In the genomic region with DNA sequence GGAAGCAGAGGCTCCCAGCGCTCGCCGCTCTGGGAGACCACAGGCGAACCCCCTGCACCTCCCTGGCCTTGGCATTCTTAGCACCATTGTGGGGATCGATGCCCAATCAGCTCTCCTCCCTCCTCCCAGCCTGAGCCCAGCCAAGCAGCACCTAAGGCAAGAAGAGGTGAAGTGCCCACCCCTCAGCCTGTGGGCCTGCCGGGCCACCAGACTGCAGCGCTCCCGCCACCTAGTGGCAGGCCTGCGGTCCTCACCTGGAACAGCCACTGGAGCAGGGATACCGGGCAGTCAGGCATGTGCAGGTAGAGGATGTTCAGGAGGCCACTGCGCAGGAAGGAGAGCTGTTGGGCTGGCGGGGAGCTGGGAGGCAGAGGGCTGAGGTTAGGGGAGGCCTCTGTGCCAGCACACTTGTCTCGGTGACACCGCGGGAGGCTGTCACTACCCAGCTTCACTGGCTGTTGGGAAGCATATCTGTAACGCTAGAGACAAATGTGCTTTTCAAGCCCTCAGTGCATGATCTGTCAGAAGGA, we compare ENCODE assay signal across 9 cellular contexts. TPM values are rescaled to one million over a fixed set of nuclear protein-coding genes. Genes with fewer than 3 reads are reported as not detected.
A peak's percentile ranks its signal among the peaks of the same experiment; 100 is the strongest.
DNase-seq lines count a peak whose midpoint lies in the region; ATAC-seq and FAIRE-seq lines count a peak whose summit lies in the region.
"Had no signal": no experiment of that assay in that cellular context is flagged by ENCODE, and none has a peak within 500 bp of the region (broad histone marks: within the 10 kb centered on the region; RNA-seq: fewer than 3 reads in every experiment).

No MANE protein-coding gene starts in this region.

- no peak overlapping the region for H3K4me3 ChIP-seq in aorta (ENCODE audit: low read length in 2 of 2)

- no peaks in the 10 kb centered on the region for H3K36me3 Mint-ChIP-seq in activated naive CD8-positive, alpha-beta T cell treated with anti-CD3 and anti-CD28 coated beads, Interleukin-2, amount 50 U/mL, for 24 hours (ENCODE audit: low read depth)

- H3K27ac ChIP-seq in aorta (ENCODE audit: low read depth in 1 of 2, low read length in 2 of 2) = no peak overlapping the region

- peak; percentile 89 for ATAC-seq in activated naive CD8-positive, alpha-beta T cell treated with anti-CD3 and anti-CD28 coated beads, Interleukin-2, amount 50 U/mL, for 24 hours
- ATAC-seq in left cardiac atrium (peak; percentile 84 to 88), aorta (ENCODE audit: low FRiP score) (peak; percentile 86)

- no peaks in the 10 kb centered on the region for H3K27me3 Mint-ChIP-seq in activated naive CD8-positive, alpha-beta T cell treated with anti-CD3 and anti-CD28 coated beads, Interleukin-2, amount 50 U/mL, for 24 hours

- no peaks in the 10 kb centered on the region for H3K27me3 ChIP-seq in aorta (ENCODE audit: control insufficient read depth in 1 of 2, insufficient read depth in 2 of 2, low read length in 1 of 2)

- FAIRE-seq in GM18507 (lab: Jason Lieb, UNC) = peak; percentile 72

- H3K9me3 Mint-ChIP-seq in activated naive CD8-positive, alpha-beta T cell treated with anti-CD3 and anti-CD28 coated beads, Interleukin-2, amount 50 U/mL, for 24 hours = no peaks in the 10 kb centered on the region

- H3K9me3 ChIP-seq in aorta (ENCODE audit: control insufficient read depth, low read length) = no peaks in the 10 kb centered on the region

- WGBS in aorta, 2 donors = 25 to 27% methylated on average over 16 of the region's 16 CpGs

- H3K27ac Mint-ChIP-seq in activated naive CD8-positive, alpha-beta T cell treated with anti-CD3 and anti-CD28 coated beads, Interleukin-2, amount 50 U/mL, for 24 hours = no peak overlapping the region

- no peaks in the 10 kb centered on the region for H3K36me3 ChIP-seq in aorta (ENCODE audit: control insufficient read depth in 1 of 2, insufficient read depth in 2 of 2, low read length in 1 of 2)

- H3K4me1 Mint-ChIP-seq in activated naive CD8-positive, alpha-beta T cell treated with anti-CD3 and anti-CD28 coated beads, Interleukin-2, amount 50 U/mL, for 24 hours = peaks cover 15% of the 10 kb centered on the region

- H3K4me3 Mint-ChIP-seq in activated naive CD8-positive, alpha-beta T cell treated with anti-CD3 and anti-CD28 coated beads, Interleukin-2, amount 50 U/mL, for 24 hours = no peak overlapping the region

- intact Hi-C loops in left cardiac atrium (cut with DNase I) (loop anchor here (2.0 to 5.0 kb wide), 3 partner anchors 42 to 94 kb away; a partner anchor contains a TSS), aorta (cut with DNase I) (loop anchor here (1.0 to 5.0 kb wide), 3 partner anchors 44 to 92 kb away; a partner anchor contains a TSS)

- no peaks in the 10 kb centered on the region for H3K4me1 ChIP-seq in aorta (ENCODE audit: control insufficient read depth in 1 of 2, insufficient read depth in 2 of 2, low read length in 2 of 2)

- DNase-seq in 8988T (peak; percentile 91), GM18507 (ENCODE audit: extremely low spot score, insufficient read length, low read depth) (peak; percentile 61), NCI-H1105 (lab: John Stamatoyannopoulos, UW) (peak; percentile 72), T follicular helper cell (ENCODE audit: low read depth) (peak; percentile 65), left cardiac atrium (peak; percentile 73), putamen (ENCODE audit: low spot score) (peak; percentile 81), aorta (peak; percentile 79 to 91)
- DNase-seq in activated naive CD8-positive, alpha-beta T cell treated with anti-CD3 and anti-CD28 coated beads, Interleukin-2, amount 50 U/mL, for 24 hours = peak; percentile 78

RNA-seq across cellular contexts. Expression of a gene that starts 35.2 kb away (rescaled TPM):
- total RNA-seq in left cardiac atrium (under 1 TPM in 1 of 2 donors, not detected in 1; 0.44 TPM), aorta (1 to 10 TPM in 1 of 2 donors, under 1 TPM in 1; 0.75 to 1.2 TPM)
- 1 to 10 TPM; 3.4 to 5.9 TPM for polyA plus RNA-seq in aorta
- total RNA-seq: urinary bladder had no signal
